Comparison of ENCODE assay signal across 8 cellular contexts in genomic region chr19:42254083-42254849, GRCh38. TPM values are rescaled to one million over a fixed set of nuclear protein-coding genes. Genes with fewer than 3 reads are reported as not detected.
A peak's percentile ranks its signal among the peaks of the same experiment; 100 is the strongest.
DNase-seq lines count a peak whose midpoint lies in the region; ATAC-seq, FAIRE-seq and TF ChIP-seq lines count a peak whose summit lies in the region.

No MANE protein-coding gene starts in this region.

- TF ChIP-seq EP300 in H1 (IDR thresholded peaks at IDR 0.05; ENCODE audit: borderline replicate concordance in 1 of 2, low read depth in 2 of 2, low read length in 2 of 2): no peak

- peaks cover 15% of the 10 kb centered on the region for H3K79me1 ChIP-seq in H1 (ENCODE audit: low read depth, low read length)

- TF ChIP-seq POLR2A in H1 (IDR thresholded peaks at IDR 0.05; ENCODE audit: control extremely low read depth in 1 of 2, low read depth in 2 of 2, low read length in 2 of 2): peak in 1 of 2 experiments; percentile 19; a peak in 2 of 3 replicates

- H3K4me1 ChIP-seq in H1 (replicated peaks in 1 of 4; ENCODE audit: control insufficient read depth in 3 of 4, insufficient read depth in 4 of 4, low read length in 3 of 4) (peaks cover 11 to 29% (median 21%) of the 10 kb centered on the region in 4 experiments), mesodermal cell (ENCODE audit: control insufficient read depth, insufficient read depth, low read length, poor library complexity, severe bottlenecking) (peaks cover 30% of the 10 kb centered on the region)

- 0 out of 2 replicates have a peak overlapping the region, but pooled peaks have one; percentile 39 for H2BK12ac ChIP-seq in H1 (ENCODE audit: low read depth, low read length)

- peak overlapping the region; percentile 86 for H3K56ac ChIP-seq in H1 (replicated peaks; ENCODE audit: insufficient read length, low read depth, low read length)

- peak overlapping the region; percentile 71 to 99 (median 78) for H3K4me3 ChIP-seq in H1 (ENCODE audit: extremely low read depth in 1 of 4, insufficient read depth in 2 of 4, low read depth in 3 of 4, low read length in 4 of 4)
- H3K4me3 ChIP-seq in mesodermal cell (ENCODE audit: extremely low read depth, insufficient read depth, low read length, poor library complexity, severe bottlenecking): peak overlapping the region; percentile 96

- no peak for TF ChIP-seq CTCF in H1 (IDR thresholded peaks at IDR 0.05; ENCODE audit: control extremely low read depth in 1 of 3, insufficient read depth in 1 of 3, low read depth in 1 of 3, low read length in 3 of 3)

- H2BK20ac ChIP-seq in H1 (ENCODE audit: low read length): no peak overlapping the region

- no peaks in the 10 kb centered on the region for H3K9me3 ChIP-seq in H1 (ENCODE audit: insufficient read depth in 2 of 2, low read depth in 1 of 2, low read length in 1 of 2)
- H3K9me3 ChIP-seq in mesodermal cell (ENCODE audit: control insufficient read depth, low read length): no peaks in the 10 kb centered on the region

- peak overlapping the region; percentile 93 for H4K5ac ChIP-seq in H1 (ENCODE audit: insufficient read length, low read depth, low read length)

- H3K23ac ChIP-seq in H1 (ENCODE audit: insufficient read length): no peak overlapping the region

- H2BK5ac ChIP-seq in H1 (ENCODE audit: low read depth, low read length): peak overlapping the region; percentile 81; the same call in 1 of the 2 replicates

- POLR2A ChIA-PET in H1 (lab: Charles Lee; ENCODE audit: partially characterized antibody): interaction anchor here (4.4 kb wide), 1 partner anchor 25 kb away, joined by 15 read pairs; no protein-coding TSS in a partner anchor

- peak overlapping the region; percentile 71 to 81 (median 77) for H3K9ac ChIP-seq in H1 (replicated peaks in 1 of 4; ENCODE audit: extremely low read depth in 1 of 4, low read depth in 3 of 4, low read length in 3 of 4)

- no peak for FAIRE-seq in H1 (lab: Jason Lieb, UNC)

- no peak overlapping the region for H2AK5ac ChIP-seq in H1 (ENCODE audit: low read depth, low read length)

- TF ChIP-seq RAD21 in H1 (IDR thresholded peaks at IDR 0.05 in 1 of 2, conservative IDR thresholded peaks at IDR 0.05 in 1 of 2; ENCODE audit: low read depth in 2 of 2, low read length in 2 of 2): no peak

- peaks cover 4 to 33% of the 10 kb centered on the region in 2 experiments; a peak in 3 of 4 replicates for H3K79me2 ChIP-seq in H1 (ENCODE audit: control insufficient read depth in 1 of 2, insufficient read depth in 2 of 2, low read length in 2 of 2)

- H3K4me2 ChIP-seq in H1 (ENCODE audit: insufficient read depth in 1 of 2, low read depth in 2 of 2, low read length in 2 of 2): peak overlapping the region; percentile 77 to 87

- H3K14ac ChIP-seq in H1 (ENCODE audit: insufficient read length): no peak overlapping the region

- peak overlapping the region; percentile 39; the same call in 1 of the 2 replicates for H4K8ac ChIP-seq in H1 (ENCODE audit: extremely low read depth, insufficient read depth, low read length)

- 0% methylated on average over 7 of the region's 70 CpGs; no CpG with 5 or more reads in 1 of the 2 experiments for WGBS in H1 (ENCODE audit: extremely low coverage in 1 of 2, insufficient coverage in 1 of 2, insufficient read length in 1 of 2, insufficient replicate concordance in 2 of 2, low coverage in 1 of 2, low lambda C conversion rate in 2 of 2, missing lambda C conversion rate in 1 of 2), 2 experiments
- WGBS in mesodermal cell (ENCODE audit: insufficient coverage in 2 of 2), 2 experiments: 0 to 1% methylated on average over 47 to 49 of the region's 70 CpGs

- H2BK120ac ChIP-seq in H1 (replicated peaks; ENCODE audit: low read depth, low read length): no peak overlapping the region

- H3K23me2 ChIP-seq in H1 (ENCODE audit: low read depth, low read length): peaks cover 13% of the 10 kb centered on the region; the same call in 1 of the 2 replicates

- CTCF ChIA-PET in H1 (lab: Charles Lee; ENCODE audit: partially characterized antibody): no interaction called here

- peaks cover 6 to 18% of the 10 kb centered on the region in 2 experiments for H4K20me1 ChIP-seq in H1 (replicated peaks in 1 of 2; ENCODE audit: control insufficient read depth in 1 of 2, insufficient read depth in 2 of 2, low read length in 2 of 2)

- DNase-seq in CD1c-positive myeloid dendritic cell (ENCODE audit: extremely low spot score) (peak; percentile 88), NCI-H2227 treated with DMSO at 0.1 percent for 48 hours (lab: John Stamatoyannopoulos, UW) (peak; percentile 88), H1 (ENCODE audit: low read depth in 1 of 2, low spot score in 2 of 2) (peak in 1 of 2 experiments; percentile 83), DMS153 treated with DMSO at 0.1 percent for 48 hours (lab: John Stamatoyannopoulos, UW; ENCODE audit: unreplicated experiment) (no peak)
- DNase-seq in activated CD8-positive, alpha-beta memory T cell treated with anti-CD3 and anti-CD28 coated beads for 1 hour (ENCODE audit: extremely low read depth in 1 of 2, low read depth in 1 of 2): peak; percentile 47 to 66
- DNase-seq in stimulated activated CD8-positive, alpha-beta memory T cell treated with anti-CD3 and anti-CD28 coated beads, Interleukin-15, amount 100 ng/mL, for 4 hours (ENCODE audit: low read depth in 2 of 2): peak; percentile 62 to 69

- ATAC-seq in GM21786 (IDR thresholded peaks at IDR 0.05; ENCODE audit: unreplicated experiment): peak; percentile 40

- no peak overlapping the region for H2BK15ac ChIP-seq in H1 (ENCODE audit: low read length)

- no peak overlapping the region for H2AFZ ChIP-seq in H1 (ENCODE audit: low read length)

- H3K36me3 ChIP-seq in H1 (ENCODE audit: control insufficient read depth in 2 of 4, insufficient read depth in 4 of 4, low read length in 3 of 4) (peaks cover 0 to 10% (median 4%) of the 10 kb centered on the region in 4 experiments; a peak in 4 of 8 replicates), mesodermal cell (ENCODE audit: control insufficient read depth, insufficient read depth, low read length) (peaks cover 25% of the 10 kb centered on the region)

- peak overlapping the region; percentile 85 for H3K4ac ChIP-seq in H1 (replicated peaks; ENCODE audit: insufficient read length, low read depth, low read length)

- peaks cover 0 to 3% (median 2%) of the 10 kb centered on the region in 4 experiments; a peak in 2 of 7 replicates for H3K27me3 ChIP-seq in H1 (replicated peaks in 1 of 4; ENCODE audit: control insufficient read depth in 3 of 4, extremely low read depth in 1 of 4, insufficient read depth in 3 of 4, low read length in 3 of 4)

- H3K18ac ChIP-seq in H1 (ENCODE audit: extremely low read depth, low read length): peak overlapping the region; percentile 76

- peak overlapping the region; percentile 91 for H4K91ac ChIP-seq in H1 (replicated peaks; ENCODE audit: insufficient read length, low read length)

- H3K27ac ChIP-seq in H1 (ENCODE audit: low read depth, low read length): peak overlapping the region; percentile 89
- H3K27ac ChIP-seq in mesodermal cell (ENCODE audit: low read depth, low read length, severe bottlenecking): peak overlapping the region; percentile 88

RNA-seq across cellular contexts. Expression of gene ERF, which starts 0.7 kb away (rescaled TPM):
- 62.7 and 73.9 TPM in 2 replicates for total RNA-seq in H1 (2021; fragmentation: NEBNext Ultra II Directional; extraction: Animal tissue kit (Norgen Biotek cat#: 25700))
- polyA plus RNA-seq in H1 (2011; rRNA removed): 43.7 and 67.6 TPM in 2 replicates
- polyA plus RNA-seq in H1 (2011; cell fraction: cytosol; rRNA removed): 45.9 TPM
- 144 TPM for polyA plus RNA-seq in H1 (2011; cell fraction: nucleus; rRNA removed)
- polyA plus RNA-seq in H1 (2012, experiment 1 of 2): 39.2 to 53.3 TPM (median 50.3 TPM) in 4 replicates
- 34.9 TPM for polyA plus RNA-seq in H1 (2012, experiment 2 of 2)
- 40.5 TPM for polyA plus RNA-seq in H1 (2013, experiment 1 of 2)
- 40.3 TPM for polyA plus RNA-seq in H1 (2013, experiment 2 of 2)
- polyA minus RNA-seq in H1 (2011; rRNA and poly(A)+ RNA removed): 20.2 and 23.3 TPM in 2 replicates
- polyA minus RNA-seq in H1 (2011; cell fraction: cytosol; rRNA and poly(A)+ RNA removed): 39.0 TPM
- 34.2 TPM for polyA minus RNA-seq in H1 (2011; cell fraction: nucleus; rRNA and poly(A)+ RNA removed)
- 89.7 TPM for polyA plus RNA-seq in mesodermal cell (2013, experiment 1 of 2)
- 85.3 TPM for polyA plus RNA-seq in mesodermal cell (2013, experiment 2 of 2)

RNA-seq across cellular contexts. Expression of gene GSK3A, which starts 11.9 kb away (rescaled TPM):
- 54.9 and 55.3 TPM in 2 replicates for total RNA-seq in H1 (2021; fragmentation: NEBNext Ultra II Directional; extraction: Animal tissue kit (Norgen Biotek cat#: 25700))
- polyA plus RNA-seq in H1 (2011; rRNA removed): 84.0 and 89.0 TPM in 2 replicates
- polyA plus RNA-seq in H1 (2011; cell fraction: cytosol; rRNA removed): 50.8 TPM
- 64.5 TPM for polyA plus RNA-seq in H1 (2011; cell fraction: nucleus; rRNA removed)
- 47.7 to 66.9 TPM (median 65.1 TPM) in 4 replicates for polyA plus RNA-seq in H1 (2012, experiment 1 of 2)
- polyA plus RNA-seq in H1 (2012, experiment 2 of 2): 72.4 TPM
- polyA plus RNA-seq in H1 (2013, experiment 1 of 2): 70.7 TPM
- 64.0 TPM for polyA plus RNA-seq in H1 (2013, experiment 2 of 2)
- 33.0 and 46.2 TPM in 2 replicates for polyA minus RNA-seq in H1 (2011; rRNA and poly(A)+ RNA removed)
- 23.0 TPM for polyA minus RNA-seq in H1 (2011; cell fraction: cytosol; rRNA and poly(A)+ RNA removed)
- polyA minus RNA-seq in H1 (2011; cell fraction: nucleus; rRNA and poly(A)+ RNA removed): 13.5 TPM
- 61.9 TPM for polyA plus RNA-seq in mesodermal cell (2013, experiment 1 of 2)
- polyA plus RNA-seq in mesodermal cell (2013, experiment 2 of 2): 56.5 TPM

RNA-seq across cellular contexts. Expression of gene CIC, which starts 14.8 kb away (rescaled TPM):
- 43.6 and 48.4 TPM in 2 replicates for total RNA-seq in H1 (2021; fragmentation: NEBNext Ultra II Directional; extraction: Animal tissue kit (Norgen Biotek cat#: 25700))
- polyA plus RNA-seq in H1 (2011; rRNA removed): 13.2 and 23.1 TPM in 2 replicates
- polyA plus RNA-seq in H1 (2011; cell fraction: cytosol; rRNA removed): 12.9 TPM
- polyA plus RNA-seq in H1 (2011; cell fraction: nucleus; rRNA removed): 85.4 TPM
- polyA plus RNA-seq in H1 (2012, experiment 1 of 2): 26.5 to 45.2 TPM (median 39.7 TPM) in 4 replicates
- polyA plus RNA-seq in H1 (2012, experiment 2 of 2): 24.2 TPM
- 28.3 TPM for polyA plus RNA-seq in H1 (2013, experiment 1 of 2)
- polyA plus RNA-seq in H1 (2013, experiment 2 of 2): 27.0 TPM
- 3.7 and 5.1 TPM in 2 replicates for polyA minus RNA-seq in H1 (2011; rRNA and poly(A)+ RNA removed)
- 18.2 TPM for polyA minus RNA-seq in H1 (2011; cell fraction: cytosol; rRNA and poly(A)+ RNA removed)
- 17.1 TPM for polyA minus RNA-seq in H1 (2011; cell fraction: nucleus; rRNA and poly(A)+ RNA removed)
- polyA plus RNA-seq in mesodermal cell (2013, experiment 1 of 2): 42.9 TPM
- 37.1 TPM for polyA plus RNA-seq in mesodermal cell (2013, experiment 2 of 2)

RNA-seq across cellular contexts. Expression of gene ZNF526, which starts 34.2 kb away (rescaled TPM):
- total RNA-seq in H1 (2021; fragmentation: NEBNext Ultra II Directional; extraction: Animal tissue kit (Norgen Biotek cat#: 25700)): 13.5 and 14.1 TPM in 2 replicates
- 8.4 and 10.0 TPM in 2 replicates for polyA plus RNA-seq in H1 (2011; rRNA removed)
- polyA plus RNA-seq in H1 (2011; cell fraction: cytosol; rRNA removed): 5.9 TPM
- polyA plus RNA-seq in H1 (2011; cell fraction: nucleus; rRNA removed): 8.1 TPM
- polyA plus RNA-seq in H1 (2012, experiment 1 of 2): 8.9 to 13.4 TPM (median 11.7 TPM) in 4 replicates
- polyA plus RNA-seq in H1 (2012, experiment 2 of 2): 12.1 TPM
- 5.9 TPM for polyA plus RNA-seq in H1 (2013, experiment 1 of 2)
- polyA plus RNA-seq in H1 (2013, experiment 2 of 2): 5.6 TPM
- 17.3 and 18.5 TPM in 2 replicates for polyA minus RNA-seq in H1 (2011; rRNA and poly(A)+ RNA removed)
- polyA minus RNA-seq in H1 (2011; cell fraction: cytosol; rRNA and poly(A)+ RNA removed): 9.7 TPM
- polyA minus RNA-seq in H1 (2011; cell fraction: nucleus; rRNA and poly(A)+ RNA removed): 13.3 TPM
- 9.7 TPM for polyA plus RNA-seq in mesodermal cell (2013, experiment 1 of 2)
- 7.4 TPM for polyA plus RNA-seq in mesodermal cell (2013, experiment 2 of 2)

RNA-seq across cellular contexts. Expression of gene DEDD2, which starts 36.8 kb away (rescaled TPM):
- total RNA-seq in H1 (2021; fragmentation: NEBNext Ultra II Directional; extraction: Animal tissue kit (Norgen Biotek cat#: 25700)): 32.6 and 37.8 TPM in 2 replicates
- polyA plus RNA-seq in H1 (2011; rRNA removed): 65.0 and 74.3 TPM in 2 replicates
- polyA plus RNA-seq in H1 (2011; cell fraction: cytosol; rRNA removed): 64.5 TPM
- 52.0 TPM for polyA plus RNA-seq in H1 (2011; cell fraction: nucleus; rRNA removed)
- polyA plus RNA-seq in H1 (2012, experiment 1 of 2): 29.1 to 44.2 TPM (median 37.3 TPM) in 4 replicates
- 36.5 TPM for polyA plus RNA-seq in H1 (2012, experiment 2 of 2)
- 20.7 TPM for polyA plus RNA-seq in H1 (2013, experiment 1 of 2)
- 22.1 TPM for polyA plus RNA-seq in H1 (2013, experiment 2 of 2)
- polyA minus RNA-seq in H1 (2011; rRNA and poly(A)+ RNA removed): 22.7 and 27.2 TPM in 2 replicates
- 19.7 TPM for polyA minus RNA-seq in H1 (2011; cell fraction: cytosol; rRNA and poly(A)+ RNA removed)
- 20.2 TPM for polyA minus RNA-seq in H1 (2011; cell fraction: nucleus; rRNA and poly(A)+ RNA removed)
- polyA plus RNA-seq in mesodermal cell (2013, experiment 1 of 2): 24.9 TPM
- 19.5 TPM for polyA plus RNA-seq in mesodermal cell (2013, experiment 2 of 2)
